19 cellular contexts compared by ENCODE assay signal in the genomic region with DNA sequence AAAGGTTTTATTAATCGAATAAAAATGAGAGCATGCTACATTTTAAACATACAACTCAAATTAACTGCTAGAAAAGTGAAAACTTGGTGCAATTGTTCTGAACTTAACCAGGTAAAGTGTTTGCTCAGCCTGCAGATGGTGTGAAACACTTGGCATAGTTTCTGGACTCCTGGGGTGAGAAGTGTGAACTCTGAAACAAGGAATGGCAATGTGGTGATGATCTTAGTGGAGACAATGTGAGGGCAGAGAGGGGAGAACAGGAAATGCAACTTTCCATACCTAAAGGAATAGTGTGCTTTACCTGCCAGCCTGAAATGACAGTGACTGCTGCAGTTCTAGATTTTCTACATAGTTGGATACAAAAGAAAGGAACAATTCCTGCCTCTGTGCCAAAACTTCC. TPM values are rescaled to one million over a fixed set of nuclear protein-coding genes. Genes with fewer than 3 reads are reported as not detected.
A peak's percentile ranks its signal among the peaks of the same experiment; 100 is the strongest.
DNase-seq lines count a peak whose midpoint lies in the region; ATAC-seq and TF ChIP-seq lines count a peak whose summit lies in the region.
"Had no signal": no experiment of that assay in that cellular context is flagged by ENCODE, and none has a peak within 500 bp of the region (broad histone marks: within the 10 kb centered on the region; RNA-seq: fewer than 3 reads in every experiment).

No MANE protein-coding gene starts in this region.

- H3K9me3 ChIP-seq in mucosa of descending colon, result no peaks in the 10 kb centered on the region
- no peaks in the 10 kb centered on the region for H3K9me3 ChIP-seq in H9 (ENCODE audit: control insufficient read depth, low read depth, low read length)
- H3K9me3 ChIP-seq: MG63 had no signal

- H4K91ac ChIP-seq in H9 (ENCODE audit: insufficient read length, low read depth, low read length), result no peak overlapping the region

- H3K4me1 Mint-ChIP-seq in H9, result peaks cover 19 to 24% of the 10 kb centered on the region in 2 experiments
- H3K4me1 Mint-ChIP-seq: CD4-positive, CD25-positive, alpha-beta regulatory T cell had no signal

- H2AK5ac ChIP-seq in H9 (ENCODE audit: insufficient read length, low read length), result no peak overlapping the region

- no peak overlapping the region for H4K8ac ChIP-seq in H9 (replicated peaks; ENCODE audit: insufficient read length, low read depth, low read length)

- DNase-seq in DMS53 treated with DMSO at 0.1 percent for 48 hours (lab: John Stamatoyannopoulos, UW; ENCODE audit: unreplicated experiment), result peak; percentile 9
- DNase-seq in epithelial cell of esophagus (ENCODE audit: low read depth), result peak; percentile 20
- no peak for DNase-seq in mucosa of descending colon
- DNase-seq in NCI-H2107 (lab: John Stamatoyannopoulos, UW), result no peak
- no peak for DNase-seq in H7
- DNase-seq in H9, result no peak
- DNase-seq: ACHN; CD4-positive, CD25-positive, alpha-beta regulatory T cell; GOT3; KG1; MG63; NCI-H1092 treated with DMSO at 0.1 percent for 48 hours; NCI-H1694 treated with DMSO at 0.1 percent for 48 hours; NCI-H524; RPMI8226 had no signal

- H3K18ac ChIP-seq in H9 (ENCODE audit: insufficient read length, low read depth, low read length), result no peak overlapping the region

- WGBS in H9 (ENCODE audit: extremely low coverage, insufficient read length, low lambda C conversion rate), result no CpG with 5 or more reads among the region's 1 CpG

- H2AFZ ChIP-seq in H9 (ENCODE audit: low read length), result no peak overlapping the region

- H3K14ac ChIP-seq in H9 (ENCODE audit: insufficient read depth, low read length), result no peak overlapping the region

- no peak overlapping the region for H3K4me3 Mint-ChIP-seq in H9
- H3K4me3 Mint-ChIP-seq: CD4-positive, CD25-positive, alpha-beta regulatory T cell had no signal

- no peak overlapping the region for H3K56ac ChIP-seq in H9 (ENCODE audit: insufficient read length, low read depth, low read length)

- intact Hi-C loops in mucosa of descending colon (cut with DNase I, micrococcal nuclease), result no loop called here

- no peak overlapping the region for H3K27ac ChIP-seq in H9 (ENCODE audit: insufficient read length, low read depth, low read length)
- H3K27ac ChIP-seq: HL-60 had no signal

- H2BK20ac ChIP-seq in H9 (ENCODE audit: low read depth, low read length, poor library complexity, severe bottlenecking), result no peak overlapping the region

- no peaks in the 10 kb centered on the region for H4K20me1 ChIP-seq in H9 (ENCODE audit: control insufficient read depth, insufficient read depth, insufficient read length)

- H3K4me2 ChIP-seq in H9 (ENCODE audit: insufficient read depth, insufficient read length, low read length), result no peak overlapping the region

- no peak for TF ChIP-seq EP300 in Ishikawa (IDR thresholded peaks at IDR 0.05; ENCODE audit: borderline replicate concordance)

- H2BK5ac ChIP-seq in H9 (ENCODE audit: insufficient read length, low read length), result no peak overlapping the region

- H3K4me3 ChIP-seq in epithelial cell of esophagus (ENCODE audit: low read length), result no peak overlapping the region
- H3K4me3 ChIP-seq in mucosa of descending colon, result no peak overlapping the region
- no peak overlapping the region for H3K4me3 ChIP-seq in H7 (ENCODE audit: insufficient read depth, low read depth, low read length)
- H3K4me3 ChIP-seq: GM12878, MG63 had no signal

- H3K23me2 ChIP-seq in H9 (ENCODE audit: insufficient read length, low read depth, low read length, poor library complexity, severe bottlenecking), result no peaks in the 10 kb centered on the region

- no peak for TF ChIP-seq CTCF in epithelial cell of esophagus (IDR thresholded peaks at IDR 0.05; ENCODE audit: insufficient read depth, low read depth, low read length, missing control alignments)
- TF ChIP-seq CTCF in mucosa of descending colon (IDR thresholded peaks at IDR 0.05), result no peak
- no peak for TF ChIP-seq CTCF in H9 (conservative IDR thresholded peaks at IDR 0.05)

- no peaks in the 10 kb centered on the region for H3K36me3 ChIP-seq in mucosa of descending colon (ENCODE audit: low read depth)
- H3K36me3 ChIP-seq in H7 (replicated peaks; ENCODE audit: control insufficient read depth, insufficient read depth, low read length), result no peaks in the 10 kb centered on the region
- H3K36me3 ChIP-seq: MG63 had no signal

- no peak overlapping the region for H3T11ph ChIP-seq in H9 (ENCODE audit: low read length)

- H3K4me1 ChIP-seq in mucosa of descending colon (ENCODE audit: low read depth) (peaks cover 13% of the 10 kb centered on the region), H9 (ENCODE audit: insufficient read depth, low read length) (peaks cover 2% of the 10 kb centered on the region; the same call in 1 of the 2 replicates)

- H3K4ac ChIP-seq in H9 (ENCODE audit: low read depth, low read length), result no peak overlapping the region

- no peaks in the 10 kb centered on the region for H3K79me1 ChIP-seq in H9 (ENCODE audit: insufficient read depth, low read depth, low read length, poor library complexity, severe bottlenecking)

- no peaks in the 10 kb centered on the region for H3K9me3 Mint-ChIP-seq in H9

- no peak overlapping the region for H3K23ac ChIP-seq in H9 (ENCODE audit: insufficient read length, low read depth, low read length)

- H3K36me3 Mint-ChIP-seq in H9 (ENCODE audit: insufficient read depth in 1 of 3, low read depth in 3 of 3), result no peaks in the 10 kb centered on the region
- H3K36me3 Mint-ChIP-seq: CD4-positive, CD25-positive, alpha-beta regulatory T cell had no signal

- peak; percentile 29 for ATAC-seq in mucosa of descending colon
- ATAC-seq: GM12878 had no signal

- H3K79me2 ChIP-seq in H9 (ENCODE audit: insufficient read depth, low read length), result no peaks in the 10 kb centered on the region

- no peak overlapping the region for H2BK15ac ChIP-seq in H9 (ENCODE audit: low read depth, low read length)

- no peaks in the 10 kb centered on the region for H3K27me3 ChIP-seq in H7 (ENCODE audit: control insufficient read depth, insufficient read depth, low read length)
- no peaks in the 10 kb centered on the region for H3K27me3 ChIP-seq in H9 (ENCODE audit: insufficient read depth, low read length)
- H3K27me3 ChIP-seq: MG63 had no signal

- H2BK12ac ChIP-seq in H9 (ENCODE audit: insufficient read length, low read depth, low read length), result no peak overlapping the region

- H2BK120ac ChIP-seq in H9 (ENCODE audit: low read depth, low read length, poor library complexity, severe bottlenecking), result no peak overlapping the region

- no peak overlapping the region for H4K5ac ChIP-seq in H9 (ENCODE audit: insufficient read length, low read depth, low read length)

- H3K27me3 Mint-ChIP-seq in H9 (ENCODE audit: low read depth), result no peaks in the 10 kb centered on the region
- H3K27me3 Mint-ChIP-seq: CD4-positive, CD25-positive, alpha-beta regulatory T cell had no signal

- TF ChIP-seq RAD21 in Ishikawa (IDR thresholded peaks at IDR 0.05; ENCODE audit: low read depth), result no peak

- H3K9ac ChIP-seq in H9 (ENCODE audit: extremely low read depth, insufficient read length, low read length), result no peak overlapping the region

- H3K27ac Mint-ChIP-seq in H9, result no peak overlapping the region
- H3K27ac Mint-ChIP-seq: CD4-positive, CD25-positive, alpha-beta regulatory T cell had no signal

TF ChIP-seq in Ishikawa, 13 proteins besides CTCF, POLR2A, EP300 and RAD21:
- TF ChIP-seq, protein P1, sequence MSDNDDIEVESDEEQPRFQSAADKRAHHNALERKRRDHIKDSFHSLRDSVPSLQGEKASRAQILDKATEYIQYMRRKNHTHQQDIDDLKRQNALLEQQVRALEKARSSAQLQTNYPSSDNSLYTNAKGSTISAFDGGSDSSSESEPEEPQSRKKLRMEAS (IDR thresholded peaks at IDR 0.05), result no peak
- TF ChIP-seq TEAD4 (IDR thresholded peaks at IDR 0.05), result peak; percentile 42; the same call in 1 of the 2 replicates
TF ChIP-seq in Ishikawa: peak in this region for 1.

RNA-seq across cellular contexts. Expression of a gene that starts 57.4 kb away (rescaled TPM):
- 10 to 100 TPM; 11.1 to 32.4 (median 13.3) TPM for total RNA-seq in mucosa of descending colon
- total RNA-seq in H7 (2014; rRNA removed; shearing (Covaris generic)), result 0.67 and 1.1 TPM in 2 replicates
- 0.37 and 0.57 TPM in 2 replicates for total RNA-seq in H9 (2021)
- total RNA-seq: OCI-LY7 had no signal

Comparison
In these comparisons a context has a peak if more than half of its experiments do, and no peak if none do; other contexts are left out.
1. DNase-seq: peak in DMS53 treated with DMSO at 0.1 percent for 48 hours (single experiment) and epithelial cell of esophagus (single experiment); none in mucosa of descending colon (0 of 3), NCI-H2107 (single experiment), H7 (single experiment) and H9 (single experiment).